ENCODE assay signal across 16 cellular contexts in genomic region chr9:112624711-112625707, GRCh38.
"Had no signal": no experiment of that assay in that cellular context is flagged by ENCODE, and none has a peak within 500 bp of the region (broad histone marks: within the 10 kb centered on the region; RNA-seq: fewer than 3 reads in every experiment).

No MANE protein-coding gene starts in this region.

- H3K9me3 Mint-ChIP-seq: mesothelial cell of epicardium; naive B cell; stimulated activated memory B cell treated with anti-CD40 and anti-IgM and Interleukin-4, amounts not matched to agents 10 μg/mL and 1 μg/mL and 100 μg/mL, for 72 hours; T-helper 1 cell treated with Interleukin-12 subunit alpha and Interleukin-12 subunit beta and Interleukin-4 antibody, amounts not matched to agents 30 μg/mL and 1 μg/mL, for 36 hours had no signal

- H3K27ac Mint-ChIP-seq: activated CD8-positive, alpha-beta T cell treated with anti-CD3 and anti-CD28 coated beads, Interleukin-2, amount 10 ng/mL, durations not matched to agents 7 days and 5 days; mesothelial cell of epicardium; stimulated activated memory B cell treated with anti-CD40 and anti-IgM and Interleukin-4, amounts not matched to agents 10 μg/mL and 1 μg/mL and 100 μg/mL, for 72 hours; T-helper 1 cell treated with Interleukin-12 subunit alpha and Interleukin-12 subunit beta and Interleukin-4 antibody, amounts not matched to agents 30 μg/mL and 1 μg/mL, for 36 hours had no signal

- ATAC-seq: activated CD8-positive, alpha-beta T cell treated with anti-CD3 and anti-CD28 coated beads, Interleukin-2, amount 10 ng/mL, durations not matched to agents 7 days and 5 days; gastrocnemius medialis; heart right ventricle; stimulated activated memory B cell treated with anti-CD40 and anti-IgM and Interleukin-4, amounts not matched to agents 10 μg/mL and 1 μg/mL and 100 μg/mL, for 72 hours had no signal

- H3K9me3 ChIP-seq: colonic mucosa, gastrocnemius medialis, heart right ventricle, right atrium auricular region, tibial nerve had no signal

- H3K27me3 ChIP-seq: colonic mucosa, gastrocnemius medialis, heart right ventricle, right atrium auricular region, tibial nerve had no signal

- H3K4me3 ChIP-seq: colonic mucosa, gastrocnemius medialis, heart right ventricle, right atrium auricular region, smooth muscle cell, tibial nerve had no signal

- DNase-seq: activated CD4-positive, alpha-beta T cell treated with anti-CD3 and anti-CD28 coated beads for 48 hours; activated CD8-positive, alpha-beta memory T cell treated with anti-CD3 and anti-CD28 coated beads, Interleukin-2, amount 50 U/mL, for 48 hours; activated CD8-positive, alpha-beta T cell treated with anti-CD3 and anti-CD28 coated beads, Interleukin-2, amount 10 ng/mL, durations not matched to agents 7 days and 5 days; aorta; caudate nucleus; colonic mucosa; gastrocnemius medialis; heart right ventricle; naive B cell had no signal

- H3K27ac ChIP-seq: colonic mucosa, gastrocnemius medialis, heart right ventricle, right atrium auricular region, tibial nerve had no signal

- H3K36me3 ChIP-seq: colonic mucosa, gastrocnemius medialis, heart right ventricle, right atrium auricular region, tibial nerve had no signal

- H3K4me2 ChIP-seq: smooth muscle cell had no signal

- H3K4me1 ChIP-seq: colonic mucosa, gastrocnemius medialis, right atrium auricular region, tibial nerve had no signal

- FAIRE-seq: keratinocyte had no signal

- H3K36me3 Mint-ChIP-seq: mesothelial cell of epicardium; naive B cell; stimulated activated memory B cell treated with anti-CD40 and anti-IgM and Interleukin-4, amounts not matched to agents 10 μg/mL and 1 μg/mL and 100 μg/mL, for 72 hours had no signal

- H3K4me3 Mint-ChIP-seq: activated CD8-positive, alpha-beta T cell treated with anti-CD3 and anti-CD28 coated beads, Interleukin-2, amount 10 ng/mL, durations not matched to agents 7 days and 5 days; mesothelial cell of epicardium; naive B cell; stimulated activated memory B cell treated with anti-CD40 and anti-IgM and Interleukin-4, amounts not matched to agents 10 μg/mL and 1 μg/mL and 100 μg/mL, for 72 hours; T-helper 1 cell treated with Interleukin-12 subunit alpha and Interleukin-12 subunit beta and Interleukin-4 antibody, amounts not matched to agents 30 μg/mL and 1 μg/mL, for 36 hours had no signal

- H3K4me1 Mint-ChIP-seq: mesothelial cell of epicardium had no signal
